1 cellular context compared by ENCODE assay signal in genomic region chr7:155296788-155297516, GRCh38.
A peak's percentile ranks its signal among the peaks of the same experiment; 100 is the strongest.
TF ChIP-seq lines count a peak whose summit lies in the region.

No MANE protein-coding gene starts in this region.

TF ChIP-seq in K562, 482 proteins besides CTCF, POLR2A, EP300 and RAD21 (continued from another document and continues in another):
- peak; percentile 28 for TF ChIP-seq PRDM10 (IDR thresholded peaks at IDR 0.05; ENCODE audit: partially characterized antibody)
- TF ChIP-seq NEUROD1 (IDR thresholded peaks at IDR 0.05; ENCODE audit: borderline replicate concordance, low read depth, low read length, partially characterized antibody), result peak; percentile 49
- peak; percentile 5; the same call in 1 of the 2 replicates for TF ChIP-seq CGGBP1 (CRISPR knock-in tag; IDR thresholded peaks at IDR 0.05)
- no peak for TF ChIP-seq MCM3 (IDR thresholded peaks at IDR 0.05)
- 0 out of 2 replicates have a peak, but pooled peaks have one; percentile 46 for TF ChIP-seq ZBTB40 (IDR thresholded peaks at IDR 0.05)
- TF ChIP-seq ZBTB40 (CRISPR knock-in tag; IDR thresholded peaks at IDR 0.05), result no peak
- peak; percentile 33; the same call in 1 of the 2 replicates for TF ChIP-seq IRF1 (CRISPR knock-in tag; IDR thresholded peaks at IDR 0.05; ENCODE audit: borderline replicate concordance)
- TF ChIP-seq SIN3A (IDR thresholded peaks at IDR 0.05; ENCODE audit: borderline replicate concordance in 2 of 2, control insufficient read depth in 1 of 2, low read depth in 2 of 2, low read length in 2 of 2), result no peak; a peak in 2 of 4 replicates
- peak; percentile 97 for TF ChIP-seq BHLHE40 (IDR thresholded peaks at IDR 0.05; ENCODE audit: low read length)
- TF ChIP-seq ZNF12 (CRISPR knock-in tag; IDR thresholded peaks at IDR 0.05), result 0 out of 2 replicates have a peak, but pooled peaks have one; percentile 58
- peak; percentile 43 for TF ChIP-seq ETV1 (tag; conservative IDR thresholded peaks at IDR 0.05; ENCODE audit: low read depth)
- peak; percentile 70; the same call in 1 of the 2 replicates for TF ChIP-seq ZBTB17 (CRISPR knock-in tag; IDR thresholded peaks at IDR 0.05)
- TF ChIP-seq NR2F6 (CRISPR knock-in tag; IDR thresholded peaks at IDR 0.05), result peak; percentile 53; the same call in 1 of the 2 replicates
- TF ChIP-seq MYC (IDR thresholded peaks at IDR 0.05; ENCODE audit: low read depth, low read length), result 0 out of 2 replicates have a peak, but pooled peaks have one; percentile 71
- peak; percentile 82; the same call in 1 of the 2 replicates for TF ChIP-seq MYC (CRISPR knock-in tag; IDR thresholded peaks at IDR 0.05; ENCODE audit: borderline replicate concordance, low read depth)
- TF ChIP-seq EGR1 (conservative IDR thresholded peaks at IDR 0.05), result peak; percentile 9; the same call in 1 of the 2 replicates
- TF ChIP-seq PCBP1 (IDR thresholded peaks at IDR 0.05; ENCODE audit: low read depth, low read length, poor library complexity, severe bottlenecking), result no peak
- no peak for TF ChIP-seq ZNF695 (CRISPR knock-in tag; IDR thresholded peaks at IDR 0.05)
- 0 out of 2 replicates have a peak, but pooled peaks have one; percentile 14 for TF ChIP-seq ZNF263 (CRISPR knock-in tag; IDR thresholded peaks at IDR 0.05; ENCODE audit: borderline replicate concordance)
- peak; percentile 90; the same call in 1 of the 2 replicates for TF ChIP-seq NR4A1 (CRISPR knock-in tag; IDR thresholded peaks at IDR 0.05)
- no peak; the same call in 1 of the 2 replicates for TF ChIP-seq NR4A1 (tag; IDR thresholded peaks at IDR 0.05)
- TF ChIP-seq ZNF449 (CRISPR knock-in tag; IDR thresholded peaks at IDR 0.05), result 0 out of 2 replicates have a peak, but pooled peaks have one; percentile 9
- TF ChIP-seq ZNF324 (CRISPR knock-in tag; IDR thresholded peaks at IDR 0.05), result peak; percentile 40; the same call in 1 of the 2 replicates
- TF ChIP-seq ZNF57 (CRISPR knock-in tag; IDR thresholded peaks at IDR 0.05), result 0 out of 2 replicates have a peak, but pooled peaks have one; percentile 9
- TF ChIP-seq MTA1 (IDR thresholded peaks at IDR 0.05; ENCODE audit: borderline replicate concordance), result peak; percentile 39; the same call in 1 of the 2 replicates
- TF ChIP-seq THAP7 (CRISPR knock-in tag; IDR thresholded peaks at IDR 0.05), result 0 out of 2 replicates have a peak, but pooled peaks have one; percentile 18
- TF ChIP-seq NFXL1 (CRISPR knock-in tag; IDR thresholded peaks at IDR 0.05), result no peak
- TF ChIP-seq ATF1 (CRISPR knock-in tag; IDR thresholded peaks at IDR 0.05), result no peak
- TF ChIP-seq ATF1 (tag; IDR thresholded peaks at IDR 0.05), result 0 out of 2 replicates have a peak, but pooled peaks have one; percentile 47
- TF ChIP-seq ZNF76 (CRISPR knock-in tag; IDR thresholded peaks at IDR 0.05; ENCODE audit: borderline replicate concordance), result 0 out of 2 replicates have a peak, but pooled peaks have one; percentile 49
- TF ChIP-seq JUN (IDR thresholded peaks at IDR 0.05; ENCODE audit: borderline replicate concordance, low read depth, low read length), result no peak
- peak; percentile 94 for TF ChIP-seq JUN (CRISPR knock-in tag; IDR thresholded peaks at IDR 0.05; ENCODE audit: borderline replicate concordance)
